In genomic region chr15:60740787-60741354, GRCh38 we compare ENCODE assay signal across 1 cellular context.
TF ChIP-seq lines count a peak whose summit lies in the region.

No MANE protein-coding gene starts in this region.

TF ChIP-seq in HepG2, 621 proteins besides CTCF, POLR2A, EP300 and RAD21 (continued from another document and continues in another):
- TF ChIP-seq PRDM15 (CRISPR knock-in tag; IDR thresholded peaks at IDR 0.05) (no peak), CSRNP1 (CRISPR knock-in tag; IDR thresholded peaks at IDR 0.05) (no peak), ZNF800 (CRISPR knock-in tag; IDR thresholded peaks at IDR 0.05) (no peak), ZNF775 (CRISPR knock-in tag; IDR thresholded peaks at IDR 0.05; ENCODE audit: borderline replicate concordance) (no peak), ARID5B (CRISPR knock-in tag; IDR thresholded peaks at IDR 0.05) (peak; percentile 80), NFRKB (IDR thresholded peaks at IDR 0.05) (no peak), KLF11 (CRISPR knock-in tag; IDR thresholded peaks at IDR 0.05) (no peak), MAX (IDR thresholded peaks at IDR 0.05) (no peak), NR2F2 (IDR thresholded peaks at IDR 0.05; ENCODE audit: borderline replicate concordance, low read depth) (0 out of 2 replicates have a peak, but pooled peaks have one; percentile 16), POGZ (CRISPR knock-in tag; IDR thresholded peaks at IDR 0.05) (peak; percentile 48; the same call in 1 of the 2 replicates), ATF5 (CRISPR knock-in tag; IDR thresholded peaks at IDR 0.05; ENCODE audit: low read depth) (no peak), ZFP36L1 (CRISPR knock-in tag; IDR thresholded peaks at IDR 0.05) (0 out of 2 replicates have a peak, but pooled peaks have one; percentile 20), ZNF432 (CRISPR knock-in tag; IDR thresholded peaks at IDR 0.05; ENCODE audit: borderline replicate concordance) (no peak), RBM22 (optimal IDR thresholded peaks at IDR 0.05; ENCODE audit: low read length) (no peak), CCDC6 (CRISPR knock-in tag; IDR thresholded peaks at IDR 0.05) (no peak), CSRNP2 (CRISPR knock-in tag; conservative IDR thresholded peaks at IDR 0.05; ENCODE audit: low read depth) (no peak), GPN1 (CRISPR knock-in tag; IDR thresholded peaks at IDR 0.05; ENCODE audit: borderline replicate concordance) (no peak), KDM5B (CRISPR knock-in tag; IDR thresholded peaks at IDR 0.05; ENCODE audit: borderline replicate concordance) (no peak), AHDC1 (CRISPR knock-in tag; IDR thresholded peaks at IDR 0.05; ENCODE audit: borderline replicate concordance) (peak; percentile 59; the same call in 1 of the 2 replicates), MBD4 (IDR thresholded peaks at IDR 0.05; ENCODE audit: borderline replicate concordance, low read length) (no peak), SIX1 (CRISPR knock-in tag; IDR thresholded peaks at IDR 0.05; ENCODE audit: borderline replicate concordance) (peak; percentile 71; the same call in 1 of the 2 replicates), LRRFIP1 (CRISPR knock-in tag; conservative IDR thresholded peaks at IDR 0.05) (no peak), ZNF20 (CRISPR knock-in tag; IDR thresholded peaks at IDR 0.05) (no peak)
